1 cellular context compared by ENCODE assay signal in the genomic region with DNA sequence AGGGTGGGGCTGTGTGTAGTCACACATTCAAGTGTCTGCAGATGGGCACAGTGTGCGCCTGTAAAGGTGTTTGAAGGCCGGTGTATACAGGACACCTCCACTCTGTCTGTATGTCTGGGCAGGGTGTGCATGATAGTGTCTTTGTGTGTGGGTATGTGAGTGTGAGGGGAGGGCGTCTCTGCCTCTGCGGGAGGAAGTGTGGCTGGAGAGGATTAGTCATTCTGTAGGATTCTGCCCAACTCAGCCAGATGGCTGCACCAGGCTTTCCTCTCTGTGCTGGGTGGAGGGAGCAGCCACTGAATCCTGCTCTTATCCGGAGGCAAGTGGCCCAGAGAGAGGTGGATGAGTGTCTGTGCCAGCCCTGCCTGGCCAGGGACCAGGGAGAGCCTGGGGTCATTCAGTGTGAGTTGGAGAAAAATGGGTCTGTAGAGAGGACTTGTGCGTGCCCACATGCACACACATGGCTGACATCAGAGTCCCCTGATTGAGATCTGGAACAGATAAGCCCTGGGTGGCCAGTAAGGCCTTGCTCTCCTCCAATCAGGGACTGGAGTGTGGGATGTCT.
TF ChIP-seq lines count a peak whose summit lies in the region.

No MANE protein-coding gene starts in this region.

TF ChIP-seq in A549, 52 proteins besides CTCF, POLR2A, EP300 and RAD21:
- TF ChIP-seq RARB (CRISPR knock-in tag; IDR thresholded peaks at IDR 0.05), result no peak
- TF ChIP-seq, protein P1, sequence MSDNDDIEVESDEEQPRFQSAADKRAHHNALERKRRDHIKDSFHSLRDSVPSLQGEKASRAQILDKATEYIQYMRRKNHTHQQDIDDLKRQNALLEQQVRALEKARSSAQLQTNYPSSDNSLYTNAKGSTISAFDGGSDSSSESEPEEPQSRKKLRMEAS (IDR thresholded peaks at IDR 0.05), result 0 out of 2 replicates have a peak, but pooled peaks have one; percentile 28
- no peak for TF ChIP-seq SREBF2 (IDR thresholded peaks at IDR 0.05)
- no peak for TF ChIP-seq ESRRA (IDR thresholded peaks at IDR 0.05; ENCODE audit: borderline replicate concordance, low read length)
- no peak for TF ChIP-seq FOSL2 (IDR thresholded peaks at IDR 0.05)
- TF ChIP-seq FOSL2 (CRISPR knock-in tag; IDR thresholded peaks at IDR 0.05), result peak; percentile 39; the same call in 1 of the 2 replicates
- TF ChIP-seq FOSB (CRISPR knock-in tag; IDR thresholded peaks at IDR 0.05), result no peak
- TF ChIP-seq MAZ (IDR thresholded peaks at IDR 0.05; ENCODE audit: borderline replicate concordance, low read depth, low read length), result no peak
- no peak for TF ChIP-seq NFE2L2 (conservative IDR thresholded peaks at IDR 0.05; ENCODE audit: low read length)
- TF ChIP-seq GATA3 (IDR thresholded peaks at IDR 0.05; ENCODE audit: borderline replicate concordance), result peak; percentile 75
- TF ChIP-seq HDAC2 (IDR thresholded peaks at IDR 0.05), result no peak
- no peak for TF ChIP-seq RFX5 (IDR thresholded peaks at IDR 0.05)
TF ChIP-seq in A549: peak in this region for 3.
